In the genomic region with DNA sequence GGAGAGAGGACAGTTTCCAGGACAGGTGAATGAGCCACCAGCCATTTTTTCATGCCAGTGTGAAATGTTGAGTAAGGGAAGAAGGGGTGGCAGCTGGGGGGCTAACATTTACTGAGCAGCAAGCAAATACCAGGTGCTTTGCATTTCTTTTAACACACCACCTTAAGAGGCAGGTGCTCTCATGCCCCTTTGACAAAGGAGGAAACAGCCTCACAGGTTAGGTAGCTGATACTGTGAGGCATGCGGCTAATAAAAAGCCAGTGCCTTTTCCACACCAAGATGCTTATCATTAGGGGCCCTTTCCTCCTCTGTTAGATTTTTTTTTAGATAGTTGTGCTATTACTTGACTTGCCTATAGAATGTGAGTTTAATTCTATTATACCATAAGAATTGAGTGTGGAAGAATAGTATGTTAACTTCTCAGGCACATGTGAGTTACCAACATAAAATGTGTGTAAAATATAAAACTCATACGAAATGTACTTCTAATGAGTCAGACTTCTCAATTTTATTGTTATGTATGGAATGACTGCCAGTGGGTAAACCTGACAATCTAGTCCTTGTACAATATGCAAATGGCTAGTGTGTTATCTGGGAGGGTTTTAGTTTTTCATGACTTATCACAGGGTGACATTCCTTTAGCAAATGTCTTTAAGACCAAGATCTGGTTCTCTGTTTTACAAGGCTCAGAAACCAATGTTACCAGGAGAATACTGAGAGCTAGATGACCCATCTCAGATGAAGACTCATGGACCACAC, we compare ENCODE assay signal across 14 cellular contexts.
DNase-seq lines count a peak whose midpoint lies in the region; ATAC-seq lines count a peak whose summit lies in the region.
"Had no signal": no experiment of that assay in that cellular context is flagged by ENCODE, and none has a peak within 500 bp of the region (broad histone marks: within the 10 kb centered on the region; RNA-seq: fewer than 3 reads in every experiment).

No MANE protein-coding gene starts in this region.

- H3K14ac ChIP-seq in trophoblast cell (ENCODE audit: low read length), result no peak overlapping the region

- H2AFZ ChIP-seq in trophoblast cell (ENCODE audit: insufficient read depth, low read length, poor library complexity), result no peak overlapping the region

- H3K4me3 ChIP-seq in trophoblast cell (ENCODE audit: low read depth, low read length), result no peak overlapping the region
- H3K4me3 ChIP-seq: HAP-1 had no signal

- peak overlapping the region; percentile 42 for H3K27ac Mint-ChIP-seq in activated CD4-positive, alpha-beta memory T cell treated with anti-CD3 and anti-CD28 coated beads for 36 hours
- H3K27ac Mint-ChIP-seq in activated CD4-positive, alpha-beta memory T cell treated with anti-CD3 and anti-CD28 coated beads, Interleukin-2, amount 10 ng/mL, durations not matched to agents 7 days and 5 days, result no peak overlapping the region
- H3K27ac Mint-ChIP-seq in activated naive CD8-positive, alpha-beta T cell treated with anti-CD3 and anti-CD28 coated beads, Interleukin-2, amount 50 U/mL, for 24 hours, result no peak overlapping the region
- H3K27ac Mint-ChIP-seq: activated naive CD4-positive, alpha-beta T cell treated with anti-CD3 and anti-CD28 coated beads, Interleukin-2, amount 50 U/mL, for 24 hours had no signal

- H3K27me3 ChIP-seq in trophoblast cell (ENCODE audit: insufficient read depth, low read length), result no peaks in the 10 kb centered on the region

- no CpG with 5 or more reads among the region's 2 CpGs for WGBS in trophoblast cell (ENCODE audit: extremely low coverage, insufficient coverage, insufficient read length)

- no peak overlapping the region for H4K8ac ChIP-seq in trophoblast cell (ENCODE audit: low read depth, low read length)

- peaks cover 60% of the 10 kb centered on the region for H3K4me1 Mint-ChIP-seq in activated CD4-positive, alpha-beta memory T cell treated with anti-CD3 and anti-CD28 coated beads for 36 hours (ENCODE audit: low read depth)
- H3K4me1 Mint-ChIP-seq in activated CD4-positive, alpha-beta memory T cell treated with anti-CD3 and anti-CD28 coated beads, Interleukin-2, amount 10 ng/mL, durations not matched to agents 7 days and 5 days, result peaks cover 41% of the 10 kb centered on the region
- H3K4me1 Mint-ChIP-seq in activated naive CD8-positive, alpha-beta T cell treated with anti-CD3 and anti-CD28 coated beads, Interleukin-2, amount 50 U/mL, for 24 hours, result peaks cover 66% of the 10 kb centered on the region

- no peak for DNase-seq in activated CD4-positive, alpha-beta memory T cell treated with anti-CD3 and anti-CD28 coated beads for 36 hours
- DNase-seq in activated CD4-positive, alpha-beta memory T cell treated with anti-CD3 and anti-CD28 coated beads, Interleukin-2, amount 10 ng/mL, durations not matched to agents 7 days and 5 days, result no peak
- DNase-seq in NCI-H1417 treated with DMSO at 0.1 percent for 48 hours (lab: John Stamatoyannopoulos, UW), result peak; percentile 42
- no peak for DNase-seq in activated naive CD8-positive, alpha-beta T cell treated with anti-CD3 and anti-CD28 coated beads, Interleukin-2, amount 50 U/mL, for 24 hours
- DNase-seq in trophoblast cell, result peak; percentile 52 to 91
- DNase-seq in posterior vena cava (ENCODE audit: low spot score), result no peak
- DNase-seq in NCI-H524 treated with DMSO at 0.1 percent for 48 hours (lab: John Stamatoyannopoulos, UW), result no peak
- DNase-seq: KBM-7; NCI-H2081 treated with DMSO at 0.1 percent for 48 hours; nucleus accumbens; stimulated activated naive CD4-positive, alpha-beta T cell had no signal

- H2BK120ac ChIP-seq in trophoblast cell (ENCODE audit: insufficient read depth, low read length, poor library complexity), result no peak overlapping the region

- no peak overlapping the region for H3K4ac ChIP-seq in trophoblast cell (ENCODE audit: low read depth, low read length)

- POLR2A ChIA-PET in activated CD4-positive, alpha-beta memory T cell treated with anti-CD3 and anti-CD28 coated beads for 36 hours (lab: Charles Lee), result interaction anchor here (0.6 kb wide), 1 partner anchor 205 kb away, joined by 3 read pairs; no protein-coding TSS in a partner anchor
- POLR2A ChIA-PET in activated CD4-positive, alpha-beta memory T cell treated with anti-CD3 and anti-CD28 coated beads, Interleukin-2, amount 10 ng/mL, durations not matched to agents 7 days and 5 days (lab: Charles Lee), result interaction anchor here (1.1 kb wide), 1 partner anchor 9 kb away, joined by 3 read pairs; no protein-coding TSS in a partner anchor

- H4K91ac ChIP-seq in trophoblast cell (ENCODE audit: low read depth, low read length), result no peak overlapping the region

- no peak overlapping the region for H3K4me3 Mint-ChIP-seq in activated CD4-positive, alpha-beta memory T cell treated with anti-CD3 and anti-CD28 coated beads for 36 hours
- no peak overlapping the region for H3K4me3 Mint-ChIP-seq in activated CD4-positive, alpha-beta memory T cell treated with anti-CD3 and anti-CD28 coated beads, Interleukin-2, amount 10 ng/mL, durations not matched to agents 7 days and 5 days
- H3K4me3 Mint-ChIP-seq in activated naive CD8-positive, alpha-beta T cell treated with anti-CD3 and anti-CD28 coated beads, Interleukin-2, amount 50 U/mL, for 24 hours, result no peak overlapping the region
- H3K4me3 Mint-ChIP-seq: activated naive CD4-positive, alpha-beta T cell treated with anti-CD3 and anti-CD28 coated beads, Interleukin-2, amount 50 U/mL, for 24 hours had no signal

- H3K9ac ChIP-seq in trophoblast cell (ENCODE audit: low read length), result no peak overlapping the region

- H3K27me3 Mint-ChIP-seq in activated CD4-positive, alpha-beta memory T cell treated with anti-CD3 and anti-CD28 coated beads for 36 hours, result no peaks in the 10 kb centered on the region
- no peaks in the 10 kb centered on the region for H3K27me3 Mint-ChIP-seq in activated CD4-positive, alpha-beta memory T cell treated with anti-CD3 and anti-CD28 coated beads, Interleukin-2, amount 10 ng/mL, durations not matched to agents 7 days and 5 days
- H3K27me3 Mint-ChIP-seq in activated naive CD8-positive, alpha-beta T cell treated with anti-CD3 and anti-CD28 coated beads, Interleukin-2, amount 50 U/mL, for 24 hours, result no peaks in the 10 kb centered on the region
- H3K27me3 Mint-ChIP-seq: activated naive CD4-positive, alpha-beta T cell treated with anti-CD3 and anti-CD28 coated beads, Interleukin-2, amount 50 U/mL, for 24 hours had no signal

- no peaks in the 10 kb centered on the region for H3K9me3 ChIP-seq in trophoblast cell (ENCODE audit: insufficient read depth, low read depth, low read length)
- H3K9me3 ChIP-seq: HAP-1 had no signal

- H4K12ac ChIP-seq in trophoblast cell (ENCODE audit: low read depth, low read length), result no peak overlapping the region

- H2BK5ac ChIP-seq in trophoblast cell (ENCODE audit: low read depth, low read length, poor library complexity), result no peak overlapping the region

- peaks cover 3% of the 10 kb centered on the region for H3K79me2 ChIP-seq in trophoblast cell (ENCODE audit: control insufficient read depth, insufficient read depth, low read length, poor library complexity)

- H3K9me3 Mint-ChIP-seq in activated CD4-positive, alpha-beta memory T cell treated with anti-CD3 and anti-CD28 coated beads for 36 hours, result no peaks in the 10 kb centered on the region
- H3K9me3 Mint-ChIP-seq in activated CD4-positive, alpha-beta memory T cell treated with anti-CD3 and anti-CD28 coated beads, Interleukin-2, amount 10 ng/mL, durations not matched to agents 7 days and 5 days, result no peaks in the 10 kb centered on the region
- H3K9me3 Mint-ChIP-seq in activated naive CD8-positive, alpha-beta T cell treated with anti-CD3 and anti-CD28 coated beads, Interleukin-2, amount 50 U/mL, for 24 hours, result no peaks in the 10 kb centered on the region
- H3K9me3 Mint-ChIP-seq: activated naive CD4-positive, alpha-beta T cell treated with anti-CD3 and anti-CD28 coated beads, Interleukin-2, amount 50 U/mL, for 24 hours had no signal

- H3K4me2 ChIP-seq in trophoblast cell (ENCODE audit: low read length), result no peak overlapping the region

- no peak overlapping the region for H3K23ac ChIP-seq in trophoblast cell (ENCODE audit: low read length)

- peaks cover 5 to 12% of the 10 kb centered on the region in 2 experiments for H3K4me1 ChIP-seq in trophoblast cell (ENCODE audit: control insufficient read depth in 1 of 2, insufficient read depth in 2 of 2, low read length in 2 of 2)
- H3K4me1 ChIP-seq: HAP-1 had no signal

- H3K27ac ChIP-seq in trophoblast cell (ENCODE audit: low read depth, low read length), result no peak overlapping the region

- ATAC-seq in activated naive CD8-positive, alpha-beta T cell treated with anti-CD3 and anti-CD28 coated beads, Interleukin-2, amount 50 U/mL, for 24 hours, result peak; percentile 63
- no peak for ATAC-seq in HG03097 (IDR thresholded peaks at IDR 0.05; ENCODE audit: low FRiP score, unreplicated experiment)

- CTCF ChIA-PET in activated CD4-positive, alpha-beta memory T cell treated with anti-CD3 and anti-CD28 coated beads for 36 hours (lab: Charles Lee), result no interaction called here
- CTCF ChIA-PET in activated CD4-positive, alpha-beta memory T cell treated with anti-CD3 and anti-CD28 coated beads, Interleukin-2, amount 10 ng/mL, durations not matched to agents 7 days and 5 days (lab: Charles Lee), result no interaction called here

- no peaks in the 10 kb centered on the region for H3K36me3 Mint-ChIP-seq in activated CD4-positive, alpha-beta memory T cell treated with anti-CD3 and anti-CD28 coated beads for 36 hours
- peaks cover 18% of the 10 kb centered on the region for H3K36me3 Mint-ChIP-seq in activated CD4-positive, alpha-beta memory T cell treated with anti-CD3 and anti-CD28 coated beads, Interleukin-2, amount 10 ng/mL, durations not matched to agents 7 days and 5 days (ENCODE audit: low read depth)
- peaks cover 4% of the 10 kb centered on the region for H3K36me3 Mint-ChIP-seq in activated naive CD8-positive, alpha-beta T cell treated with anti-CD3 and anti-CD28 coated beads, Interleukin-2, amount 50 U/mL, for 24 hours (ENCODE audit: low read depth)

- peaks cover 0 to 3% of the 10 kb centered on the region in 2 experiments for H3K36me3 ChIP-seq in trophoblast cell (ENCODE audit: control insufficient read depth in 1 of 2, insufficient read depth in 2 of 2, low read length in 2 of 2)
- H3K36me3 ChIP-seq: HAP-1 had no signal

- no peak overlapping the region for H2BK12ac ChIP-seq in trophoblast cell (ENCODE audit: low read length)

- H3K79me1 ChIP-seq in trophoblast cell (ENCODE audit: low read length), result no peaks in the 10 kb centered on the region

- H2AK5ac ChIP-seq in trophoblast cell (ENCODE audit: low read length), result no peak overlapping the region

- H3K18ac ChIP-seq in trophoblast cell (ENCODE audit: low read length), result no peak overlapping the region

- intact Hi-C loops in activated CD4-positive, alpha-beta memory T cell treated with anti-CD3 and anti-CD28 coated beads for 36 hours (cut with micrococcal nuclease), result no loop called here
- intact Hi-C loops in posterior vena cava (cut with DNase I), result no loop called here

Comparison
In these comparisons a context has a peak if more than half of its experiments do, and no peak if none do; other contexts are left out.
1. DNase-seq: peak in NCI-H1417 treated with DMSO at 0.1 percent for 48 hours (single experiment) and trophoblast cell (2 of 2); none in activated CD4-positive, alpha-beta memory T cell treated with anti-CD3 and anti-CD28 coated beads for 36 hours (single experiment), activated CD4-positive, alpha-beta memory T cell treated with anti-CD3 and anti-CD28 coated beads, Interleukin-2, amount 10 ng/mL, durations not matched to agents 7 days and 5 days (single experiment), activated naive CD8-positive, alpha-beta T cell treated with anti-CD3 and anti-CD28 coated beads, Interleukin-2, amount 50 U/mL, for 24 hours (single experiment), posterior vena cava (single experiment) and NCI-H524 treated with DMSO at 0.1 percent for 48 hours (single experiment).